ENCODE assay signal across 17 cellular contexts in the genomic region with DNA sequence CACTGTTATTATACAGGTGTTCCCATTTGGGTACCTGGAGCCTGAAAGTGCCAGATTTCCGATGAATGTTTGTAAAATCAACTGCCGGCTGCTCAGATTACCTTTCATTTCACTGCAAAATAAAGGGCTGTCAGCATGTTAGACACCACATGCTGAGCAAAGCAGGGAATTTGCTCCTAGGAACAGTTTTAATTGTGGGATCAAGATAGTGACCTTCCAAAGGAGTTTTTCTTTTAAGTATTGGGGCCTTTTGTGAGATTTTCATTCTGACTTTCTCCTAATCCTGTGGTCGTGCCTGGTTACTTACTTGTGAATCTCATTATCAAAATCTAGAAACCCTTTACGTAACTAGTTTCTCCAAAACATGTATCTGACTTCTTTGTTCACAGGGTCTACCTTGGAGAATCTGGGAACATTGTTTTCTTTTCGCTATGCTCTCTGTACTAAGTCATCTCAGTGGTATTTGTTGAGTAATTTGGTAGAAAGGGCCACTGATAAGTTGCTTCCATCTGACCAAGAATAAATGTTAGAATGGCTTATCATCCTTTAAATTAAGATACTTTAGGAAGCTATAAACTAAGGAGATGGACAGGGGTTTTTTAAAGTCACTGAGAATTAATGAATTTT. TPM values are rescaled to one million over a fixed set of nuclear protein-coding genes. Genes with fewer than 3 reads are reported as not detected.
DNase-seq lines count a peak whose midpoint lies in the region; ATAC-seq, FAIRE-seq and TF ChIP-seq lines count a peak whose summit lies in the region.
"Had no signal": no experiment of that assay in that cellular context is flagged by ENCODE, and none has a peak within 500 bp of the region (broad histone marks: within the 10 kb centered on the region; RNA-seq: fewer than 3 reads in every experiment).

No MANE protein-coding gene starts in this region.

- H3K27me3 ChIP-seq in ACC112 (ENCODE audit: insufficient read depth, low read length) (no peaks in the 10 kb centered on the region), HUES48 (ENCODE audit: control insufficient read depth, insufficient read depth, low read length) (no peaks in the 10 kb centered on the region), small intestine (ENCODE audit: control insufficient read depth in 2 of 2, insufficient read depth in 2 of 2, low read length in 2 of 2) (no peaks in the 10 kb centered on the region)

- no peak for FAIRE-seq in small intestine (lab: Jason Lieb, UNC)

- H3K4me1 ChIP-seq in ACC112 (ENCODE audit: control insufficient read depth, insufficient read depth, low read length, unreplicated experiment) (peaks cover 18% of the 10 kb centered on the region), HUES48 (ENCODE audit: control insufficient read depth, insufficient read depth, low read length) (peaks cover 10% of the 10 kb centered on the region), small intestine (ENCODE audit: control insufficient read depth in 2 of 2, insufficient read depth in 1 of 2, low read depth in 1 of 2, low read length in 1 of 2) (no peaks in the 10 kb centered on the region)

- DNase-seq in astrocyte of the hippocampus (ENCODE audit: low read depth, low spot score) (peak; percentile 70), iris pigment epithelial cell (ENCODE audit: low read depth) (peak; percentile 80), small intestine (no peak), GM13976 (ENCODE audit: low spot score) (no peak)
- DNase-seq: ACHN; activated CD4-positive, CD25-positive, alpha-beta regulatory T cell treated with anti-CD3 and anti-CD28 coated beads, Interleukin-2, amount 50 U/mL, for 72 hours; activated naive CD4-positive, alpha-beta T cell treated with anti-CD3 and anti-CD28 coated beads, Interleukin-2, amount 50 U/mL, for 16 hours; head of caudate nucleus; islet precursor cell; mucosa of descending colon had no signal

- no peaks in the 10 kb centered on the region for H3K79me2 ChIP-seq in ACC112 (ENCODE audit: control insufficient read depth, insufficient read depth, low read length, unreplicated experiment)

- in situ Hi-C loops in GM13976 (cut with MboI; ENCODE audit: low sequenced_read_pairs, unreplicated experiment), result no loop called here

- H2AFZ ChIP-seq in ACC112 (ENCODE audit: low read length, unreplicated experiment), result no peak overlapping the region

- TF ChIP-seq CTCF in GM13976 (IDR thresholded peaks at IDR 0.05; ENCODE audit: borderline replicate concordance, control extremely low read depth, extremely low read depth, insufficient read depth, missing control alignments), result no peak

- H3K4me3 ChIP-seq in ACC112 (ENCODE audit: low read depth, low read length) (no peak overlapping the region), HUES48 (ENCODE audit: low read depth, low read length) (no peak overlapping the region), small intestine (ENCODE audit: low read depth in 1 of 2, low read length in 2 of 2) (no peak overlapping the region)
- H3K4me3 ChIP-seq: mucosa of descending colon had no signal

- 86 to 95% (median 89%) methylated on average over 5 of the region's 5 CpGs for WGBS in small intestine, 3 donors

- H3K9me3 ChIP-seq in HUES48 (ENCODE audit: control insufficient read depth, insufficient read depth, low read length), result no peaks in the 10 kb centered on the region
- no peaks in the 10 kb centered on the region for H3K9me3 ChIP-seq in small intestine (ENCODE audit: control insufficient read depth, low read depth)
- H3K9me3 ChIP-seq: mucosa of descending colon had no signal

- ATAC-seq in GM21737 (IDR thresholded peaks at IDR 0.05; ENCODE audit: unreplicated experiment), result no peak
- ATAC-seq in GM21576 (IDR thresholded peaks at IDR 0.05; ENCODE audit: unreplicated experiment), result no peak
- ATAC-seq: HCT116, mucosa of descending colon had no signal

- H3K36me3 ChIP-seq in ACC112 (ENCODE audit: insufficient read depth, low read length), result no peaks in the 10 kb centered on the region
- no peaks in the 10 kb centered on the region for H3K36me3 ChIP-seq in HUES48 (ENCODE audit: control insufficient read depth, insufficient read depth, low read length)
- no peaks in the 10 kb centered on the region for H3K36me3 ChIP-seq in small intestine (ENCODE audit: control insufficient read depth in 2 of 2, insufficient read depth in 2 of 2, low read length in 2 of 2)

- H3K27ac ChIP-seq in ACC112 (ENCODE audit: low read depth, low read length) (peak overlapping the region; percentile 66), HUES48 (ENCODE audit: low read depth, low read length) (peak overlapping the region; percentile 46), small intestine (ENCODE audit: low read depth in 1 of 2, low read length in 1 of 2) (no peak overlapping the region)

- H3K9ac ChIP-seq in HUES48 (ENCODE audit: low read depth, low read length), result no peak overlapping the region; the same call in 1 of the 2 replicates

RNA-seq across cellular contexts. Expression of a gene that starts 40.8 kb away (rescaled TPM):
- polyA plus RNA-seq in small intestine, result not detected
- polyA plus RNA-seq: IgD-negative memory B cell, urinary bladder had no signal

Comparison
In these comparisons a context has a peak if more than half of its experiments do, and no peak if none do; other contexts are left out.
1. H3K27ac ChIP-seq: peak in ACC112 (single experiment) and HUES48 (single experiment); none in small intestine (0 of 2).
2. DNase-seq: peak in astrocyte of the hippocampus (single experiment) and iris pigment epithelial cell (single experiment); none in small intestine (single experiment) and GM13976 (single experiment).